Comparison of ENCODE assay signal across 30 cellular contexts in genomic region chr10:70085975-70086613, GRCh38. TPM values are rescaled to one million over a fixed set of nuclear protein-coding genes. Genes with fewer than 3 reads are reported as not detected.
"Had no signal": no experiment of that assay in that cellular context is flagged by ENCODE, and none has a peak within 500 bp of the region (broad histone marks: within the 10 kb centered on the region; RNA-seq: fewer than 3 reads in every experiment).

No MANE protein-coding gene starts in this region.

- H3K36me3 ChIP-seq: brain microvascular endothelial cell, MG63 had no signal

- H3K27ac ChIP-seq: brain microvascular endothelial cell, WERI-Rb-1 had no signal

- H3K4me3 ChIP-seq: MG63 had no signal

- H3K9me3 ChIP-seq: MG63 had no signal

- H3K27me3 ChIP-seq: brain microvascular endothelial cell, MG63 had no signal

- DNase-seq: activated CD4-positive, alpha-beta memory T cell treated with anti-CD3 and anti-CD28 coated beads, Interleukin-2, amount 10 ng/mL, durations not matched to agents 7 days and 5 days; activated CD4-positive, alpha-beta T cell treated with anti-CD3 and anti-CD28 coated beads for 1 hour; activated CD4-positive, alpha-beta T cell treated with anti-CD3 and anti-CD28 coated beads for 48 hours; activated CD4-positive, CD25-positive, alpha-beta regulatory T cell; activated naive CD4-positive, alpha-beta T cell treated with anti-CD3 and anti-CD28 coated beads, Interleukin-2, amount 10 ng/mL, durations not matched to agents 7 days and 5 days; activated naive CD8-positive, alpha-beta T cell treated with anti-CD3 and anti-CD28 coated beads, Interleukin-2, amount 50 U/mL, for 24 hours; activated T-cell treated with anti-CD3 and anti-CD28 coated beads, Interleukin-2, amount 50 U/mL, for 4 hours; anterior cingulate cortex; brain microvascular endothelial cell; Kasumi-1; KG1; MG63; NCI-H1092; NCI-H146; NCI-H187; NCI-H2029 treated with DMSO at 0.1 percent for 48 hours; NCI-H2107; NCI-H2171; NCI-H2227 treated with DMSO at 0.1 percent for 48 hours; NCI-H446; NCI-H510A treated with DMSO at 0.1 percent for 48 hours; NCI-H526 treated with DMSO at 0.1 percent for 48 hours; NCI-H774; Right ventricle myocardium superior; SW 1271; T-helper 1 cell; T-helper 2 cell; T-helper 9 cell; WERI-Rb-1 had no signal

RNA-seq across cellular contexts. Expression of gene MACROH2A2, which starts 33.4 kb away (rescaled TPM):
- total RNA-seq: OCI-LY7 had no signal
